ENCODE assay signal across 12 cellular contexts in genomic region chr3:37992271-37993066, GRCh38. TPM values are rescaled to one million over a fixed set of nuclear protein-coding genes. Genes with fewer than 3 reads are reported as not detected.
DNase-seq lines count a peak whose midpoint lies in the region; ATAC-seq and TF ChIP-seq lines count a peak whose summit lies in the region.
"Had no signal": no experiment of that assay in that cellular context is flagged by ENCODE, and none has a peak within 500 bp of the region (broad histone marks: within the 10 kb centered on the region; RNA-seq: fewer than 3 reads in every experiment).

No MANE protein-coding gene starts in this region.

- H3K27me3 ChIP-seq in H7 (ENCODE audit: control insufficient read depth, insufficient read depth, low read length) (0 out of 2 replicates have a peak, but pooled peaks cover 4% of the 10 kb centered on the region), neutrophil (no peaks in the 10 kb centered on the region)
- H3K27me3 ChIP-seq: adrenal gland had no signal

- TF ChIP-seq CTCF in neutrophil (IDR thresholded peaks at IDR 0.05): no peak

- H3K27ac ChIP-seq in neutrophil: peak overlapping the region; percentile 71

- H3K4me3 ChIP-seq in H7 (ENCODE audit: insufficient read depth, low read depth, low read length) (no peak overlapping the region), neutrophil (ENCODE audit: low read depth in 1 of 2, low read length in 1 of 2) (no peak overlapping the region)
- H3K4me3 ChIP-seq: adrenal gland had no signal

- H3K27me3 Mint-ChIP-seq in T-helper 17 cell: no peaks in the 10 kb centered on the region

- no peaks in the 10 kb centered on the region for H3K36me3 ChIP-seq in H7 (replicated peaks; ENCODE audit: control insufficient read depth, insufficient read depth, low read length)
- no peaks in the 10 kb centered on the region for H3K36me3 ChIP-seq in neutrophil
- H3K36me3 ChIP-seq: adrenal gland had no signal

- H3K36me3 Mint-ChIP-seq in T-helper 17 cell (ENCODE audit: low read depth): peaks cover 2% of the 10 kb centered on the region

- H3K4me1 Mint-ChIP-seq in T-helper 17 cell: peaks cover 46% of the 10 kb centered on the region

- H3K9me3 ChIP-seq in T-helper 17 cell (ENCODE audit: control insufficient read depth, low read length, poor library complexity, severe bottlenecking) (no peaks in the 10 kb centered on the region), neutrophil (no peaks in the 10 kb centered on the region)
- H3K9me3 ChIP-seq: adrenal gland had no signal

- ATAC-seq in T-helper 17 cell: no peak
- ATAC-seq in esophagus mucosa: peak; percentile 78
- ATAC-seq in GM21576 (IDR thresholded peaks at IDR 0.05; ENCODE audit: unreplicated experiment): no peak

- H3K4me1 ChIP-seq in neutrophil (ENCODE audit: control insufficient read depth in 1 of 2, insufficient read depth in 1 of 2, low read depth in 1 of 2, low read length in 1 of 2): peaks cover 74 to 75% of the 10 kb centered on the region in 2 experiments

- H3K4me3 Mint-ChIP-seq in T-helper 17 cell: no peak overlapping the region

- peak overlapping the region; percentile 96 for H3K27ac Mint-ChIP-seq in T-helper 17 cell

- DNase-seq in H7 (peak; percentile 19), T-helper 17 cell (no peak), NCI-H748 treated with DMSO at 0.1 percent for 48 hours (lab: John Stamatoyannopoulos, UW) (no peak), NCI-H187 treated with DMSO at 0.1 percent for 48 hours (lab: John Stamatoyannopoulos, UW) (no peak)
- DNase-seq: COR-L47, hypothalamus, MM.1S, NCI-H345 had no signal

RNA-seq across cellular contexts. Expression of gene VILL, which starts 1.9 kb away (rescaled TPM):
- 5.0 and 5.3 TPM in 2 replicates for total RNA-seq in H7 (2014; rRNA removed; shearing (Covaris generic))
- 10 to 100 TPM; 21.6 to 30.1 TPM for total RNA-seq in T-helper 17 cell
- total RNA-seq in esophagus mucosa: 6.1 TPM

RNA-seq across cellular contexts. Expression of gene PLCD1, which starts 37.0 kb away (rescaled TPM):
- 22.2 and 22.3 TPM in 2 replicates for total RNA-seq in H7 (2014; rRNA removed; shearing (Covaris generic))
- total RNA-seq in T-helper 17 cell (10 to 100 TPM; 61.8 to 67.1 TPM), esophagus mucosa (72.5 TPM)

RNA-seq across cellular contexts. Expression of gene DLEC1, which starts 46.5 kb away (rescaled TPM):
- 0.33 and 1.3 TPM in 2 replicates for total RNA-seq in H7 (2014; rRNA removed; shearing (Covaris generic))
- total RNA-seq in T-helper 17 cell (10 to 100 TPM in 1 of 2 donors, 1 to 10 TPM in 1; 8.6 to 16.3 TPM), esophagus mucosa (0.08 TPM)
